In genomic region chr12:54294152-54294913, GRCh38 we compare ENCODE assay signal across 8 cellular contexts. TPM values are rescaled to one million over a fixed set of nuclear protein-coding genes. Genes with fewer than 3 reads are reported as not detected.
DNase-seq lines count a peak whose midpoint lies in the region; ATAC-seq, FAIRE-seq and TF ChIP-seq lines count a peak whose summit lies in the region.

No MANE protein-coding gene starts in this region.

- H3K4me2 ChIP-seq in K562 (ENCODE audit: insufficient read depth, low read length), result peak overlapping the region; percentile 99

- H3K4me3 ChIP-seq in GM06990 (replicated peaks; ENCODE audit: low read depth, low read length) (no peak overlapping the region), K562 (peak overlapping the region; percentile 53)

- ATAC-seq in HG03342 (IDR thresholded peaks at IDR 0.05; ENCODE audit: unreplicated experiment) (peak; percentile 51), K562 (peak; percentile 34), GM21381 (IDR thresholded peaks at IDR 0.05; ENCODE audit: unreplicated experiment) (no peak), GM18870 (IDR thresholded peaks at IDR 0.05; ENCODE audit: unreplicated experiment) (no peak)

- BruUV-seq in K562 (replicated peaks; lab: Mats Ljungman, UMichigan), result no TSS peak

- H3K27me3 ChIP-seq in GM06990 (replicated peaks; ENCODE audit: control insufficient read depth, insufficient read depth, low read length) (peaks cover 3% of the 10 kb centered on the region), K562 (ENCODE audit: control insufficient read depth in 2 of 2, insufficient read depth in 2 of 2, low read length in 2 of 2) (no peaks in the 10 kb centered on the region; a peak in 1 of 5 replicates)

- H3K9me1 ChIP-seq in K562 (ENCODE audit: control insufficient read depth, insufficient read depth, low read length), result no peaks in the 10 kb centered on the region

- H3K36me3 ChIP-seq in GM06990 (ENCODE audit: control insufficient read depth, insufficient read depth, low read length), result no peaks in the 10 kb centered on the region
- peaks cover 88% of the 10 kb centered on the region for H3K36me3 ChIP-seq in K562 (ENCODE audit: control insufficient read depth, insufficient read depth, low read length)

- TF ChIP-seq CTCF in GM06990 (IDR thresholded peaks at IDR 0.05; ENCODE audit: insufficient read depth, low read length, poor library complexity, severe bottlenecking) (peak; percentile 95), K562 (IDR thresholded peaks at IDR 0.05 in 2 of 3, conservative IDR thresholded peaks at IDR 0.05 in 1 of 3; ENCODE audit: insufficient read depth in 2 of 3, low read depth in 1 of 3, low read length in 3 of 3) (peak; percentile 92 to 96 (median 93))

- peak; percentile 32 for FAIRE-seq in K562 (lab: Jason Lieb, UNC)

- DNase-seq in GM06990 (ENCODE audit: extremely low read depth, insufficient read length) (no peak), T-helper 1 cell (peak in 4 of 5 donors; percentile 18 to 55 (median 34)), K562 (ENCODE audit: extremely low read depth in 1 of 4, low spot score in 3 of 4) (peak; percentile 80 to 93 (median 83)), inferior parietal cortex (ENCODE audit: extremely low spot score) (peak; percentile 58)
- DNase-seq in stimulated activated CD4-positive, alpha-beta T cell treated with anti-CD3 and anti-CD28 coated beads, Interleukin-2, amount 100 ng/mL, for 4 hours (ENCODE audit: low read depth), result peak; percentile 29

- peaks cover 98% of the 10 kb centered on the region for H3K79me2 ChIP-seq in K562 (ENCODE audit: control insufficient read depth, insufficient read depth, low read length)

- 4% methylated on average over 6 of the region's 9 CpGs for WGBS in K562 (ENCODE audit: insufficient coverage, low coverage, missing lambda C conversion rate)

- POLR2A ChIA-PET in K562 (lab: Yijun Ruan, JAX), result interaction anchor here (0.6 to 9.8 kb wide), 14 partner anchors 9 to 176 kb away, joined by 3 to 155 read pairs (median 5); partner anchors contain the start of genes CBX5, COPZ1 and HNRNPA1

- TF ChIP-seq EP300 in K562 (IDR thresholded peaks at IDR 0.05; ENCODE audit: low read length), result peak; percentile 80

- TF ChIP-seq POLR2A in K562 (conservative IDR thresholded peaks at IDR 0.05), result no peak

- intact Hi-C loops in K562 (cut with micrococcal nuclease), result loop anchor here (1.0 to 10.0 kb wide), 3 partner anchors 30 to 280 kb away; no protein-coding TSS in a partner anchor

- peaks cover 34 to 38% of the 10 kb centered on the region in 2 experiments; a peak in 4 of 5 replicates for H3K4me1 ChIP-seq in K562 (replicated peaks in 1 of 2; ENCODE audit: control insufficient read depth in 2 of 2, insufficient read depth in 2 of 2, low read length in 2 of 2)

- H3K27ac ChIP-seq in K562 (ENCODE audit: extremely low read depth, low read depth, low read length), result peak overlapping the region; percentile 84

- peak overlapping the region; percentile 67 to 94 for H3K9ac ChIP-seq in K562 (ENCODE audit: insufficient read depth in 1 of 2, low read depth in 2 of 2, low read length in 2 of 2)

- H2AFZ ChIP-seq in K562 (ENCODE audit: low read depth, low read length), result no peak overlapping the region

- in situ Hi-C loops in K562 (cut with MboI), result loop anchor here (5.0 to 10.0 kb wide), 2 partner anchors 33 to 70 kb away; partner anchors contain the start of genes COPZ1 and GPR84

- CTCF ChIA-PET in K562 (lab: Yijun Ruan, JAX; ENCODE audit: low intra/inter-chr PET ratio), result interaction anchor here (0.7 to 4.1 kb wide), 7 partner anchors 30 to 86 kb away, joined by 3 to 33 read pairs (median 6); partner anchors contain the start of gene COPZ1

- peaks cover 13% of the 10 kb centered on the region; the same call in 1 of the 2 replicates for H4K20me1 ChIP-seq in K562 (replicated peaks; ENCODE audit: control insufficient read depth, insufficient read depth, low read length)

- H3K9me3 ChIP-seq in K562 (replicated peaks; ENCODE audit: control insufficient read depth, insufficient read depth, low read depth, low read length), result no peaks in the 10 kb centered on the region

- peak; percentile 92 to 94 for TF ChIP-seq RAD21 in K562 (CRISPR knock-in tag; conservative IDR thresholded peaks at IDR 0.05 in 1 of 2, IDR thresholded peaks at IDR 0.05 in 1 of 2)

TF ChIP-seq in K562, 482 proteins besides CTCF, POLR2A, EP300 and RAD21 (continues in another document):
- TF ChIP-seq SOX6 (IDR thresholded peaks at IDR 0.05), result peak; percentile 54; the same call in 1 of the 2 replicates

RNA-seq across cellular contexts. Expression of gene NFE2, which starts 6.5 kb away (rescaled TPM):
- total RNA-seq in K562 (2011; cell fraction: chromatin; rRNA removed; ENCODE audit: low replicate concordance), result 108 and 191 TPM in 2 replicates
- total RNA-seq in K562 (2011; cell fraction: nucleolus; rRNA removed), result 118 and 137 TPM in 2 replicates
- total RNA-seq in K562 (2011; cell fraction: nucleoplasm; rRNA removed), result 98.5 and 115 TPM in 2 replicates
- total RNA-seq in K562 (2014; rRNA removed) (221 and 269 TPM in 2 replicates), K562 (2014; rRNA removed; fragmentation: Illumina TruSeq; extraction: Trizol) (134 and 157 TPM in 2 replicates), K562 (2015; rRNA removed; fragmentation: Illumina TruSeq; extraction: Trizol) (177 and 178 TPM in 2 replicates), K562 (2021) (244 and 252 TPM in 2 replicates)
- polyA plus RNA-seq in K562 (2011; rRNA removed) (208 TPM in 2 replicates), K562 (2014; fragmentation: Illumina TruSeq; extraction: Trizol) (246 and 282 TPM in 2 replicates), K562 (2014; fragmentation: Nextera tagmentation; extraction: Ambion mirVana) (10 to 100 TPM; 12.3 to 44.5 TPM), K562 (2014; rRNA removed) (225 and 229 TPM in 2 replicates)
- polyA plus RNA-seq in K562 (2011; cell fraction: cytosol; rRNA removed), result 231 and 451 TPM in 2 replicates
- 232 and 428 TPM in 2 replicates for polyA plus RNA-seq in K562 (2011; cell fraction: nucleus; rRNA removed)
- polyA plus RNA-seq in K562 (2012), result 162 and 214 TPM in 2 replicates
- polyA minus RNA-seq in K562 (2011; rRNA and poly(A)+ RNA removed), result 71.3 and 109 TPM in 2 replicates
- 78.1 and 100 TPM in 2 replicates for polyA minus RNA-seq in K562 (2011; cell fraction: cytosol; rRNA and poly(A)+ RNA removed)
- polyA minus RNA-seq in K562 (2011; cell fraction: nucleus; rRNA and poly(A)+ RNA removed), result 67.6 and 73.9 TPM in 2 replicates

RNA-seq across cellular contexts. Expression of gene HNRNPA1, which starts 13.8 kb away (rescaled TPM):
- 585 and 1,170 TPM in 2 replicates for total RNA-seq in K562 (2011; cell fraction: chromatin; rRNA removed; ENCODE audit: low replicate concordance)
- total RNA-seq in K562 (2011; cell fraction: nucleolus; rRNA removed), result 342 and 393 TPM in 2 replicates
- total RNA-seq in K562 (2011; cell fraction: nucleoplasm; rRNA removed), result 680 and 890 TPM in 2 replicates
- total RNA-seq in K562 (2014; rRNA removed) (1,166 and 1,242 TPM in 2 replicates), K562 (2014; rRNA removed; fragmentation: Illumina TruSeq; extraction: Trizol) (1,479 and 1,871 TPM in 2 replicates), K562 (2015; rRNA removed; fragmentation: Illumina TruSeq; extraction: Trizol) (1,215 and 1,277 TPM in 2 replicates), K562 (2021) (1,768 and 1,994 TPM in 2 replicates)
- polyA plus RNA-seq in K562 (2011; rRNA removed) (1,105 and 1,247 TPM in 2 replicates), K562 (2014; fragmentation: Illumina TruSeq; extraction: Trizol) (2,677 and 2,919 TPM in 2 replicates), K562 (2014; fragmentation: Nextera tagmentation; extraction: Ambion mirVana) (1,000 to 10,000 TPM; 1,815 to 2,152 TPM), K562 (2014; rRNA removed) (2,590 and 2,703 TPM in 2 replicates)
- polyA plus RNA-seq in K562 (2011; cell fraction: cytosol; rRNA removed), result 544 and 1,005 TPM in 2 replicates
- 747 and 1,095 TPM in 2 replicates for polyA plus RNA-seq in K562 (2011; cell fraction: nucleus; rRNA removed)
- polyA plus RNA-seq in K562 (2012), result 2,696 and 3,059 TPM in 2 replicates
- 2,157 and 2,253 TPM in 2 replicates for polyA minus RNA-seq in K562 (2011; rRNA and poly(A)+ RNA removed)
- polyA minus RNA-seq in K562 (2011; cell fraction: cytosol; rRNA and poly(A)+ RNA removed), result 731 and 750 TPM in 2 replicates
- 346 and 811 TPM in 2 replicates for polyA minus RNA-seq in K562 (2011; cell fraction: nucleus; rRNA and poly(A)+ RNA removed)

RNA-seq across cellular contexts. Expression of gene CBX5, which starts 14.4 kb away (rescaled TPM):
- total RNA-seq in K562 (2011; cell fraction: chromatin; rRNA removed; ENCODE audit: low replicate concordance), result 33.7 and 89.9 TPM in 2 replicates
- 22.3 and 27.9 TPM in 2 replicates for total RNA-seq in K562 (2011; cell fraction: nucleolus; rRNA removed)
- 59.4 and 101 TPM in 2 replicates for total RNA-seq in K562 (2011; cell fraction: nucleoplasm; rRNA removed)
- total RNA-seq in K562 (2014; rRNA removed) (41.8 and 50.5 TPM in 2 replicates), K562 (2014; rRNA removed; fragmentation: Illumina TruSeq; extraction: Trizol) (80.2 and 106 TPM in 2 replicates), K562 (2015; rRNA removed; fragmentation: Illumina TruSeq; extraction: Trizol) (55.3 and 60.8 TPM in 2 replicates), K562 (2021) (72.6 and 82.3 TPM in 2 replicates)
- polyA plus RNA-seq in K562 (2011; rRNA removed) (81.2 and 102 TPM in 2 replicates), K562 (2014; fragmentation: Illumina TruSeq; extraction: Trizol) (51.2 and 59.2 TPM in 2 replicates), K562 (2014; fragmentation: Nextera tagmentation; extraction: Ambion mirVana) (10 to 100 TPM; 49.8 to 53.2 TPM), K562 (2014; rRNA removed) (32.6 and 39.3 TPM in 2 replicates)
- 28.5 and 57.8 TPM in 2 replicates for polyA plus RNA-seq in K562 (2011; cell fraction: cytosol; rRNA removed)
- polyA plus RNA-seq in K562 (2011; cell fraction: nucleus; rRNA removed), result 25.8 and 37.9 TPM in 2 replicates
- 28.8 and 37.9 TPM in 2 replicates for polyA plus RNA-seq in K562 (2012)
- 208 and 238 TPM in 2 replicates for polyA minus RNA-seq in K562 (2011; rRNA and poly(A)+ RNA removed)
- 65.3 and 84.1 TPM in 2 replicates for polyA minus RNA-seq in K562 (2011; cell fraction: cytosol; rRNA and poly(A)+ RNA removed)
- polyA minus RNA-seq in K562 (2011; cell fraction: nucleus; rRNA and poly(A)+ RNA removed), result 16.3 and 30.9 TPM in 2 replicates

RNA-seq across cellular contexts. Expression of gene COPZ1, which starts 30.6 kb away (rescaled TPM):
- total RNA-seq in K562 (2011; cell fraction: chromatin; rRNA removed; ENCODE audit: low replicate concordance), result 92.5 and 126 TPM in 2 replicates
- total RNA-seq in K562 (2011; cell fraction: nucleolus; rRNA removed), result 75.9 and 83.9 TPM in 2 replicates
- total RNA-seq in K562 (2011; cell fraction: nucleoplasm; rRNA removed), result 128 and 170 TPM in 2 replicates
- 137 and 157 TPM in 2 replicates for total RNA-seq in K562 (2014; rRNA removed)
- total RNA-seq in K562 (2014; rRNA removed; fragmentation: Illumina TruSeq; extraction: Trizol), result 233 and 284 TPM in 2 replicates
- total RNA-seq in K562 (2015; rRNA removed; fragmentation: Illumina TruSeq; extraction: Trizol), result 142 and 156 TPM in 2 replicates
- total RNA-seq in K562 (2021), result 187 and 192 TPM in 2 replicates
- polyA plus RNA-seq in K562 (2011; rRNA removed), result 473 and 482 TPM in 2 replicates
- 231 and 446 TPM in 2 replicates for polyA plus RNA-seq in K562 (2011; cell fraction: cytosol; rRNA removed)
- polyA plus RNA-seq in K562 (2011; cell fraction: nucleus; rRNA removed), result 125 and 220 TPM in 2 replicates
- 265 and 413 TPM in 2 replicates for polyA plus RNA-seq in K562 (2012)
- polyA plus RNA-seq in K562 (2014; fragmentation: Illumina TruSeq; extraction: Trizol), result 277 and 293 TPM in 2 replicates
- polyA plus RNA-seq in K562 (2014; fragmentation: Nextera tagmentation; extraction: Ambion mirVana), result 100 to 1,000 TPM; 437 to 487 TPM
- 177 and 232 TPM in 2 replicates for polyA plus RNA-seq in K562 (2014; rRNA removed)
- 329 and 369 TPM in 2 replicates for polyA minus RNA-seq in K562 (2011; rRNA and poly(A)+ RNA removed)
- 167 and 216 TPM in 2 replicates for polyA minus RNA-seq in K562 (2011; cell fraction: cytosol; rRNA and poly(A)+ RNA removed)
- polyA minus RNA-seq in K562 (2011; cell fraction: nucleus; rRNA and poly(A)+ RNA removed), result 21.7 and 60.2 TPM in 2 replicates

Comparison
In these comparisons a context has a peak if more than half of its experiments do, and no peak if none do; other contexts are left out.
1. ATAC-seq: peak in HG03342 (single experiment) and K562 (single experiment); none in GM21381 (single experiment) and GM18870 (single experiment).